9 cellular contexts compared by ENCODE assay signal in genomic region chr2:42975358-42975717, GRCh38.
DNase-seq lines count a peak whose midpoint lies in the region; ATAC-seq and TF ChIP-seq lines count a peak whose summit lies in the region.
"Had no signal": no experiment of that assay in that cellular context is flagged by ENCODE, and none has a peak within 500 bp of the region (broad histone marks: within the 10 kb centered on the region; RNA-seq: fewer than 3 reads in every experiment).

No MANE protein-coding gene starts in this region.

- no peak for TF ChIP-seq EP300 in tibial nerve (IDR thresholded peaks at IDR 0.05)

- no peaks in the 10 kb centered on the region for H3K79me2 ChIP-seq in MM.1S (ENCODE audit: low read length)

- peak overlapping the region; percentile 71 for H3K4me3 Mint-ChIP-seq in dendritic cell treated with granulocyte-macrophage colony-stimulating factor and Interleukin-4, amounts not matched to agents 40 ng/mL and 50 ng/mL, for 4 days
- H3K4me3 Mint-ChIP-seq: activated CD8-positive, alpha-beta T cell treated with anti-CD3 and anti-CD28 coated beads, Interleukin-2, amount 10 ng/mL, durations not matched to agents 7 days and 5 days had no signal

- H3K27ac Mint-ChIP-seq in dendritic cell treated with granulocyte-macrophage colony-stimulating factor and Interleukin-4, amounts not matched to agents 40 ng/mL and 50 ng/mL, for 4 days: peak overlapping the region; percentile 74
- H3K27ac Mint-ChIP-seq: activated CD8-positive, alpha-beta T cell treated with anti-CD3 and anti-CD28 coated beads, Interleukin-2, amount 10 ng/mL, durations not matched to agents 7 days and 5 days had no signal

- H3K9me3 Mint-ChIP-seq in dendritic cell treated with granulocyte-macrophage colony-stimulating factor and Interleukin-4, amounts not matched to agents 40 ng/mL and 50 ng/mL, for 4 days: no peaks in the 10 kb centered on the region

- H3K36me3 Mint-ChIP-seq in dendritic cell treated with granulocyte-macrophage colony-stimulating factor and Interleukin-4, amounts not matched to agents 40 ng/mL and 50 ng/mL, for 4 days (ENCODE audit: low read depth): no peaks in the 10 kb centered on the region

- H3K36me3 ChIP-seq in MM.1S (replicated peaks; ENCODE audit: insufficient read depth, low read length) (no peaks in the 10 kb centered on the region), mucosa of stomach (ENCODE audit: control insufficient read depth, insufficient read depth, low read length) (no peaks in the 10 kb centered on the region), tibial nerve (no peaks in the 10 kb centered on the region)

- H3K4me1 Mint-ChIP-seq in dendritic cell treated with granulocyte-macrophage colony-stimulating factor and Interleukin-4, amounts not matched to agents 40 ng/mL and 50 ng/mL, for 4 days (ENCODE audit: low read depth): peaks cover 63% of the 10 kb centered on the region

- no peak overlapping the region for H3K27ac ChIP-seq in MM.1S (ENCODE audit: low read length)
- H3K27ac ChIP-seq in tibial nerve: peak overlapping the region; percentile 81 to 93 (median 86)

- no peaks in the 10 kb centered on the region for H3K9me2 ChIP-seq in MM.1S (replicated peaks; ENCODE audit: insufficient read depth, low read length)

- H3K9me3 ChIP-seq in MM.1S (replicated peaks; ENCODE audit: insufficient read depth, low read length) (no peaks in the 10 kb centered on the region), mucosa of stomach (ENCODE audit: control insufficient read depth, low read length) (peaks cover 4% of the 10 kb centered on the region), tibial nerve (no peaks in the 10 kb centered on the region)

- H3K4me3 ChIP-seq in MM.1S (ENCODE audit: low read length) (no peak overlapping the region), mucosa of stomach (ENCODE audit: low read length) (no peak overlapping the region), tibial nerve (peak overlapping the region; percentile 18 to 52 (median 40))

- intact Hi-C loops in dendritic cell treated with granulocyte-macrophage colony-stimulating factor and Interleukin-4, amounts not matched to agents 40 ng/mL and 50 ng/mL, for 4 days (cut with micrococcal nuclease): loop anchor here (1.0 to 5.0 kb wide), 4 partner anchors 52 to 509 kb away; no protein-coding TSS in a partner anchor

- WGBS in tibial nerve, 2 donors: 16% methylated on average over 13 of the region's 13 CpGs; no CpG with 5 or more reads in 1 of the 2 donors

- H3K27me3 Mint-ChIP-seq in dendritic cell treated with granulocyte-macrophage colony-stimulating factor and Interleukin-4, amounts not matched to agents 40 ng/mL and 50 ng/mL, for 4 days: peaks cover 7% of the 10 kb centered on the region

- peaks cover 8% of the 10 kb centered on the region for H3F3A ChIP-seq in MM.1S (ENCODE audit: insufficient read depth, low read length)

- no peak for TF ChIP-seq CTCF in MM.1S (IDR thresholded peaks at IDR 0.05; ENCODE audit: low read length)
- TF ChIP-seq CTCF in tibial nerve (IDR thresholded peaks at IDR 0.05): peak in 1 of 5 experiments; percentile 4

- peak overlapping the region; percentile 36; the same call in 1 of the 2 replicates for H3K4me2 ChIP-seq in MM.1S (ENCODE audit: low read depth, low read length)

- H3K27me3 ChIP-seq in MM.1S (replicated peaks; ENCODE audit: insufficient read depth, low read length): no peaks in the 10 kb centered on the region
- H3K27me3 ChIP-seq in mucosa of stomach (ENCODE audit: control insufficient read depth, insufficient read depth, low read length): no peaks in the 10 kb centered on the region
- H3K27me3 ChIP-seq in tibial nerve: no peaks in the 10 kb centered on the region

- H3K4me1 ChIP-seq in MM.1S (ENCODE audit: low read length) (peaks cover 13% of the 10 kb centered on the region), mucosa of stomach (ENCODE audit: control insufficient read depth, insufficient read depth, low read length) (peaks cover 62% of the 10 kb centered on the region), tibial nerve (peaks cover 0 to 21% (median 15%) of the 10 kb centered on the region in 4 donors)

- TF ChIP-seq POLR2A in tibial nerve (IDR thresholded peaks at IDR 0.05): no peak

- H3K9ac ChIP-seq in MM.1S (ENCODE audit: low read length) (no peak overlapping the region), mucosa of stomach (ENCODE audit: low read length) (peak overlapping the region; percentile 51)

- DNase-seq in MM.1S (no peak), tibial nerve (ENCODE audit: low spot score in 2 of 2) (no peak), GDM1 (lab: John Stamatoyannopoulos, UW) (no peak)

- H4K20me1 ChIP-seq in MM.1S (ENCODE audit: insufficient read depth, low read length): no peaks in the 10 kb centered on the region

- ATAC-seq in HG03159 (IDR thresholded peaks at IDR 0.05; ENCODE audit: unreplicated experiment): no peak
- no peak for ATAC-seq in GM19463 (IDR thresholded peaks at IDR 0.05; ENCODE audit: unreplicated experiment)
- no peak for ATAC-seq in GM19452 (IDR thresholded peaks at IDR 0.05; ENCODE audit: unreplicated experiment)

- 0 out of 2 replicates have a peak overlapping the region, but pooled peaks have one; percentile 45 for H2AFZ ChIP-seq in MM.1S (ENCODE audit: low read length)

Comparison
In these comparisons a context has a peak if more than half of its experiments do, and no peak if none do; other contexts are left out.
1. H3K4me3 ChIP-seq: peak in tibial nerve (4 of 4); none in MM.1S (single experiment) and mucosa of stomach (single experiment).